ENCODE assay signal across 1 cellular context in genomic region chr7:157278167-157278790, GRCh38.
TF ChIP-seq lines count a peak whose summit lies in the region.

No MANE protein-coding gene starts in this region.

TF ChIP-seq in HepG2, 621 proteins besides CTCF, POLR2A, EP300 and RAD21:
- TF ChIP-seq SP4 (CRISPR knock-in tag; IDR thresholded peaks at IDR 0.05) (no peak), ZFX (CRISPR knock-in tag; IDR thresholded peaks at IDR 0.05; ENCODE audit: low read depth) (0 out of 2 replicates have a peak, but pooled peaks have one; percentile 11), MLX (CRISPR knock-in tag; IDR thresholded peaks at IDR 0.05) (no peak), ZSCAN9 (CRISPR knock-in tag; IDR thresholded peaks at IDR 0.05; ENCODE audit: borderline replicate concordance) (no peak), ZSCAN20 (CRISPR knock-in tag; IDR thresholded peaks at IDR 0.05; ENCODE audit: borderline replicate concordance) (no peak), ZNF770 (CRISPR knock-in tag; IDR thresholded peaks at IDR 0.05) (peak; percentile 90), ESRRA (CRISPR knock-in tag; IDR thresholded peaks at IDR 0.05; ENCODE audit: low read depth) (0 out of 2 replicates have a peak, but pooled peaks have one; percentile 20), ZNF225 (CRISPR knock-in tag; IDR thresholded peaks at IDR 0.05) (0 out of 2 replicates have a peak, but pooled peaks have one; percentile 36), ZNF749 (CRISPR knock-in tag; IDR thresholded peaks at IDR 0.05; ENCODE audit: borderline replicate concordance) (no peak), ATF1 (CRISPR knock-in tag; IDR thresholded peaks at IDR 0.05) (no peak), ZNF75D (CRISPR knock-in tag; IDR thresholded peaks at IDR 0.05; ENCODE audit: borderline replicate concordance) (no peak), PHF21A (CRISPR knock-in tag; IDR thresholded peaks at IDR 0.05) (0 out of 2 replicates have a peak, but pooled peaks have one; percentile 4), ZNF136 (CRISPR knock-in tag; IDR thresholded peaks at IDR 0.05; ENCODE audit: low read depth) (no peak), ZBTB42 (CRISPR knock-in tag; IDR thresholded peaks at IDR 0.05) (no peak), HMG20B (CRISPR knock-in tag; conservative IDR thresholded peaks at IDR 0.05) (no peak), NR2F1 (CRISPR knock-in tag; IDR thresholded peaks at IDR 0.05) (no peak), IRF9 (CRISPR knock-in tag; IDR thresholded peaks at IDR 0.05; ENCODE audit: borderline replicate concordance) (0 out of 2 replicates have a peak, but pooled peaks have one; percentile 49), MXI1 (IDR thresholded peaks at IDR 0.05; ENCODE audit: borderline replicate concordance, low read depth, low read length) (no peak), ZNF350 (CRISPR knock-in tag; IDR thresholded peaks at IDR 0.05; ENCODE audit: borderline replicate concordance, low read depth) (peak; percentile 24; the same call in 1 of the 2 replicates), KLF6 (CRISPR knock-in tag; IDR thresholded peaks at IDR 0.05) (no peak), ZNF549 (CRISPR knock-in tag; IDR thresholded peaks at IDR 0.05) (no peak), ZNF704 (CRISPR knock-in tag; IDR thresholded peaks at IDR 0.05; ENCODE audit: borderline replicate concordance) (0 out of 2 replicates have a peak, but pooled peaks have one; percentile 20), ZMYM4 (CRISPR knock-in tag; IDR thresholded peaks at IDR 0.05) (no peak), ZKSCAN5 (CRISPR knock-in tag; IDR thresholded peaks at IDR 0.05) (no peak), MBNL3 (CRISPR knock-in tag; conservative IDR thresholded peaks at IDR 0.05) (no peak), ZNF292 (CRISPR knock-in tag; IDR thresholded peaks at IDR 0.05; ENCODE audit: borderline replicate concordance, low read depth) (no peak), HNF4A (CRISPR knock-in tag; IDR thresholded peaks at IDR 0.05) (peak; percentile 42; the same call in 1 of the 2 replicates), ZNF747 (CRISPR knock-in tag; IDR thresholded peaks at IDR 0.05; ENCODE audit: borderline replicate concordance) (no peak), KDM2A (CRISPR knock-in tag; IDR thresholded peaks at IDR 0.05; ENCODE audit: borderline replicate concordance, low read depth) (0 out of 2 replicates have a peak, but pooled peaks have one; percentile 21), MYC (CRISPR knock-in tag; IDR thresholded peaks at IDR 0.05; ENCODE audit: borderline replicate concordance) (peak; percentile 25; the same call in 1 of the 2 replicates), ZNF234 (CRISPR knock-in tag; conservative IDR thresholded peaks at IDR 0.05) (no peak), HOXA3 (CRISPR knock-in tag; IDR thresholded peaks at IDR 0.05) (0 out of 2 replicates have a peak, but pooled peaks have one; percentile 10), ZNF501 (CRISPR knock-in tag; IDR thresholded peaks at IDR 0.05) (no peak), HNF4G (IDR thresholded peaks at IDR 0.05; ENCODE audit: borderline replicate concordance, low read depth, low read length) (no peak), HNF4G (CRISPR knock-in tag; IDR thresholded peaks at IDR 0.05; ENCODE audit: borderline replicate concordance, low read depth) (peak; percentile 33; the same call in 1 of the 2 replicates), NCOA5 (CRISPR knock-in tag; IDR thresholded peaks at IDR 0.05) (no peak), NFIB (CRISPR knock-in tag; IDR thresholded peaks at IDR 0.05; ENCODE audit: borderline replicate concordance) (no peak), REPIN1 (CRISPR knock-in tag; IDR thresholded peaks at IDR 0.05; ENCODE audit: borderline replicate concordance, low read depth) (no peak), ZNF883 (CRISPR knock-in tag; IDR thresholded peaks at IDR 0.05; ENCODE audit: not compliant biosample characterization) (no peak), ZNF33B (CRISPR knock-in tag; IDR thresholded peaks at IDR 0.05) (no peak), ZBTB3 (CRISPR knock-in tag; IDR thresholded peaks at IDR 0.05; ENCODE audit: borderline replicate concordance, low read depth) (no peak), KDM1A (CRISPR knock-in tag; IDR thresholded peaks at IDR 0.05) (0 out of 2 replicates have a peak, but pooled peaks have one; percentile 29), KDM5B (CRISPR knock-in tag; IDR thresholded peaks at IDR 0.05; ENCODE audit: borderline replicate concordance) (0 out of 2 replicates have a peak, but pooled peaks have one; percentile 6)
- TF ChIP-seq, protein P1, sequence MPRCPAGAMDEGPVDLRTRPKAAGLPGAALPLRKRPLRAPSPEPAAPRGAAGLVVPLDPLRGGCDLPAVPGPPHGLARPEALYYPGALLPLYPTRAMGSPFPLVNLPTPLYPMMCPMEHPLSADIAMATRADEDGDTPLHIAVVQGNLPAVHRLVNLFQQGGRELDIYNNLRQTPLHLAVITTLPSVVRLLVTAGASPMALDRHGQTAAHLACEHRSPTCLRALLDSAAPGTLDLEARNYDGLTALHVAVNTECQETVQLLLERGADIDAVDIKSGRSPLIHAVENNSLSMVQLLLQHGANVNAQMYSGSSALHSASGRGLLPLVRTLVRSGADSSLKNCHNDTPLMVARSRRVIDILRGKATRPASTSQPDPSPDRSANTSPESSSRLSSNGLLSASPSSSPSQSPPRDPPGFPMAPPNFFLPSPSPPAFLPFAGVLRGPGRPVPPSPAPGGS (CRISPR knock-in tag; IDR thresholded peaks at IDR 0.05) = 0 out of 2 replicates have a peak, but pooled peaks have one; percentile 19
- TF ChIP-seq, protein P2, sequence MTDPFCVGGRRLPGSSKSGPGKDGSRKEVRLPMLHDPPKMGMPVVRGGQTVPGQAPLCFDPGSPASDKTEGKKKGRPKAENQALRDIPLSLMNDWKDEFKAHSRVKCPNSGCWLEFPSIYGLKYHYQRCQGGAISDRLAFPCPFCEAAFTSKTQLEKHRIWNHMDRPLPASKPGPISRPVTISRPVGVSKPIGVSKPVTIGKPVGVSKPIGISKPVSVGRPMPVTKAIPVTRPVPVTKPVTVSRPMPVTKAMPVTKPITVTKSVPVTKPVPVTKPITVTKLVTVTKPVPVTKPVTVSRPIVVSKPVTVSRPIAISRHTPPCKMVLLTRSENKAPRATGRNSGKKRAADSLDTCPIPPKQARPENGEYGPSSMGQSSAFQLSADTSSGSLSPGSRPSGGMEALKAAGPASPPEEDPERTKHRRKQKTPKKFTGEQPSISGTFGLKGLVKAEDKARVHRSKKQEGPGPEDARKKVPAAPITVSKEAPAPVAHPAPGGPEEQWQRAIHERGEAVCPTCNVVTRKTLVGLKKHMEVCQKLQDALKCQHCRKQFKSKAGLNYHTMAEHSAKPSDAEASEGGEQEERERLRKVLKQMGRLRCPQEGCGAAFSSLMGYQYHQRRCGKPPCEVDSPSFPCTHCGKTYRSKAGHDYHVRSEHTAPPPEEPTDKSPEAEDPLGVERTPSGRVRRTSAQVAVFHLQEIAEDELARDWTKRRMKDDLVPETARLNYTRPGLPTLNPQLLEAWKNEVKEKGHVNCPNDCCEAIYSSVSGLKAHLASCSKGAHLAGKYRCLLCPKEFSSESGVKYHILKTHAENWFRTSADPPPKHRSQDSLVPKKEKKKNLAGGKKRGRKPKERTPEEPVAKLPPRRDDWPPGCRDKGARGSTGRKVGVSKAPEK (CRISPR knock-in tag; IDR thresholded peaks at IDR 0.05; ENCODE audit: borderline replicate concordance) = no peak
- TF ChIP-seq, protein P3, sequence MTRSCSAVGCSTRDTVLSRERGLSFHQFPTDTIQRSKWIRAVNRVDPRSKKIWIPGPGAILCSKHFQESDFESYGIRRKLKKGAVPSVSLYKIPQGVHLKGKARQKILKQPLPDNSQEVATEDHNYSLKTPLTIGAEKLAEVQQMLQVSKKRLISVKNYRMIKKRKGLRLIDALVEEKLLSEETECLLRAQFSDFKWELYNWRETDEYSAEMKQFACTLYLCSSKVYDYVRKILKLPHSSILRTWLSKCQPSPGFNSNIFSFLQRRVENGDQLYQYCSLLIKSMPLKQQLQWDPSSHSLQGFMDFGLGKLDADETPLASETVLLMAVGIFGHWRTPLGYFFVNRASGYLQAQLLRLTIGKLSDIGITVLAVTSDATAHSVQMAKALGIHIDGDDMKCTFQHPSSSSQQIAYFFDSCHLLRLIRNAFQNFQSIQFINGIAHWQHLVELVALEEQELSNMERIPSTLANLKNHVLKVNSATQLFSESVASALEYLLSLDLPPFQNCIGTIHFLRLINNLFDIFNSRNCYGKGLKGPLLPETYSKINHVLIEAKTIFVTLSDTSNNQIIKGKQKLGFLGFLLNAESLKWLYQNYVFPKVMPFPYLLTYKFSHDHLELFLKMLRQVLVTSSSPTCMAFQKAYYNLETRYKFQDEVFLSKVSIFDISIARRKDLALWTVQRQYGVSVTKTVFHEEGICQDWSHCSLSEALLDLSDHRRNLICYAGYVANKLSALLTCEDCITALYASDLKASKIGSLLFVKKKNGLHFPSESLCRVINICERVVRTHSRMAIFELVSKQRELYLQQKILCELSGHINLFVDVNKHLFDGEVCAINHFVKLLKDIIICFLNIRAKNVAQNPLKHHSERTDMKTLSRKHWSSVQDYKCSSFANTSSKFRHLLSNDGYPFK (CRISPR knock-in tag; IDR thresholded peaks at IDR 0.05; ENCODE audit: borderline replicate concordance) = peak; percentile 21; the same call in 1 of the 2 replicates
